Comparison of ENCODE assay signal across 9 cellular contexts in the genomic region with DNA sequence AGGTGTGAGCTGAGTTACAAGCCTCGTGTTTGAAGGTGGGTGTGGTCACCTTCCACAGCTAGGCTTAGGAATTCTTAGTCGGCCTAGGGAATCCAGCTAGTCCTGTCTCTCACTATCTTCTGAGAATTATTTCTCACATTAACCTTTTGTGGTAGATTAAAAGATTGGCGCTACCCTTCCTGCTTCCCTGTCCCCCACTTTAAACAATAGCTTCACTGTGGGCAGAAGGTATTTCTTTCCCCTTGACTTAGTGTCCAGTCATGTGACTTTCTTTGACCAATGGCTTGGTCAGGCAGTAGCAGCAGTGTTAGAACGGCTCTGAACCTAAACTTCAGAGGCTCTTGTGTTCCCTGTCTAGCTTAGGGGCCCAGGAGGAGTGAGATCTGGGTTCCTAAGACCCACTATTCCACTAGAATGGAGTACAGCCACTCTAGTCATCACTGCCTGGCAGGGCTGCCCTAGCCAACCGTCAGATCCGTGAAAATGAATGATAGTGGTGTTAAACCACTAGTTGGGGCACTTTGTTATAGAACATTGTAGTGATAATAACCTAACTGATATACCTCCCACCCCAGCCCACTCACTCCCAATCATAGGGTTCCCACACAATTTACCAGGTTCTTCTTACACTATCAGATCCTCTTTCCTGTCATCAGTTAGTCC. TPM values are rescaled to one million over a fixed set of nuclear protein-coding genes. Genes with fewer than 3 reads are reported as not detected.
A peak's percentile ranks its signal among the peaks of the same experiment; 100 is the strongest.
DNase-seq lines count a peak whose midpoint lies in the region; ATAC-seq lines count a peak whose summit lies in the region.
"Had no signal": no experiment of that assay in that cellular context is flagged by ENCODE, and none has a peak within 500 bp of the region (broad histone marks: within the 10 kb centered on the region; RNA-seq: fewer than 3 reads in every experiment).

No MANE protein-coding gene starts in this region.

- H3K4me3 ChIP-seq in CD8-positive, alpha-beta memory T cell (ENCODE audit: low read length) = no peak overlapping the region

- POLR2A ChIA-PET in activated naive CD8-positive, alpha-beta T cell treated with anti-CD3 and anti-CD28 coated beads, Interleukin-2, amount 10 ng/mL, durations not matched to agents 7 days and 5 days (lab: Charles Lee) = interaction anchor here (0.6 to 2.3 kb wide), 6 partner anchors 14 to 534 kb away, joined by 3 to 11 read pairs (median 4); partner anchors contain the start of gene SLC35D1
- POLR2A ChIA-PET in CD8-positive, alpha-beta memory T cell (lab: Charles Lee) = interaction anchor here (0.9 to 1.5 kb wide), 2 partner anchors 22 to 384 kb away, joined by 4 to 6 read pairs; no protein-coding TSS in a partner anchor

- no peaks in the 10 kb centered on the region for H3K9me3 ChIP-seq in CD8-positive, alpha-beta memory T cell (ENCODE audit: low read length)

- intact Hi-C loops in sciatic nerve (cut with DNase I) = no loop called here

- CTCF ChIA-PET in CD8-positive, alpha-beta memory T cell (lab: Charles Lee) = interaction anchor here (0.5 to 3.8 kb wide), 19 partner anchors 19 to 390 kb away, joined by 3 to 36 read pairs (median 5); partner anchors contain the start of genes IL23R and SLC35D1

- H3K27ac ChIP-seq in CD8-positive, alpha-beta memory T cell (ENCODE audit: low read depth, low read length) = no peak overlapping the region

- ATAC-seq in HG03103 (IDR thresholded peaks at IDR 0.05; ENCODE audit: low read depth, unreplicated experiment) (peak; percentile 23), sciatic nerve (peak; percentile 26), GM21737 (IDR thresholded peaks at IDR 0.05; ENCODE audit: unreplicated experiment) (no peak)
- peak; percentile 32 for ATAC-seq in activated naive CD8-positive, alpha-beta T cell treated with anti-CD3 and anti-CD28 coated beads, Interleukin-2, amount 10 ng/mL, durations not matched to agents 7 days and 5 days (ENCODE audit: low read depth)

- peaks cover 23% of the 10 kb centered on the region for H3K4me1 ChIP-seq in CD8-positive, alpha-beta memory T cell (ENCODE audit: insufficient read depth, low read length)

- peak overlapping the region; percentile 32 for H3K27ac Mint-ChIP-seq in activated naive CD8-positive, alpha-beta T cell treated with anti-CD3 and anti-CD28 coated beads, Interleukin-2, amount 10 ng/mL, durations not matched to agents 7 days and 5 days
- H3K27ac Mint-ChIP-seq in CD8-positive, alpha-beta memory T cell = peak overlapping the region in 4 of 8 donors; percentile 53 to 83 (median 58)

- no peaks in the 10 kb centered on the region for H3K27me3 ChIP-seq in CD8-positive, alpha-beta memory T cell (ENCODE audit: insufficient read depth, low read length, poor library complexity, severe bottlenecking)

- no peaks in the 10 kb centered on the region for H3K36me3 ChIP-seq in CD8-positive, alpha-beta memory T cell (ENCODE audit: insufficient read depth, low read length)

- peaks cover 20% of the 10 kb centered on the region for H3K27me3 Mint-ChIP-seq in activated naive CD8-positive, alpha-beta T cell treated with anti-CD3 and anti-CD28 coated beads, Interleukin-2, amount 10 ng/mL, durations not matched to agents 7 days and 5 days
- H3K27me3 Mint-ChIP-seq in CD8-positive, alpha-beta memory T cell = peaks cover 5 to 31% of the 10 kb centered on the region in 2 donors

- no peaks in the 10 kb centered on the region for H3K9me3 Mint-ChIP-seq in activated naive CD8-positive, alpha-beta T cell treated with anti-CD3 and anti-CD28 coated beads, Interleukin-2, amount 10 ng/mL, durations not matched to agents 7 days and 5 days
- peaks cover 0 to 1% (median 0%) of the 10 kb centered on the region in 5 donors for H3K9me3 Mint-ChIP-seq in CD8-positive, alpha-beta memory T cell

- DNase-seq in NCI-H2227 (lab: John Stamatoyannopoulos, UW; ENCODE audit: unreplicated experiment) (peak; percentile 5), NCI-H2227 treated with DMSO at 0.1 percent for 48 hours (lab: John Stamatoyannopoulos, UW) (no peak), sciatic nerve (ENCODE audit: low spot score) (no peak)
- DNase-seq in activated naive CD8-positive, alpha-beta T cell treated with anti-CD3 and anti-CD28 coated beads, Interleukin-2, amount 10 ng/mL, durations not matched to agents 7 days and 5 days = no peak
- DNase-seq in CD8-positive, alpha-beta memory T cell = no peak
- DNase-seq in stimulated activated naive CD4-positive, alpha-beta T cell (lab: John Stamatoyannopoulos, UW) = no peak

- H3K4me1 Mint-ChIP-seq in activated naive CD8-positive, alpha-beta T cell treated with anti-CD3 and anti-CD28 coated beads, Interleukin-2, amount 10 ng/mL, durations not matched to agents 7 days and 5 days = peaks cover 40% of the 10 kb centered on the region
- H3K4me1 Mint-ChIP-seq in CD8-positive, alpha-beta memory T cell = peaks cover 26 to 42% (median 29%) of the 10 kb centered on the region in 3 donors

- H3K36me3 Mint-ChIP-seq in activated naive CD8-positive, alpha-beta T cell treated with anti-CD3 and anti-CD28 coated beads, Interleukin-2, amount 10 ng/mL, durations not matched to agents 7 days and 5 days = peaks cover 2% of the 10 kb centered on the region
- H3K36me3 Mint-ChIP-seq in CD8-positive, alpha-beta memory T cell = no peaks in the 10 kb centered on the region

- no peak overlapping the region for H3K4me3 Mint-ChIP-seq in activated naive CD8-positive, alpha-beta T cell treated with anti-CD3 and anti-CD28 coated beads, Interleukin-2, amount 10 ng/mL, durations not matched to agents 7 days and 5 days
- H3K4me3 Mint-ChIP-seq in CD8-positive, alpha-beta memory T cell = no peak overlapping the region

RNA-seq across cellular contexts. Expression of gene C1orf141, which starts 13.9 kb away (rescaled TPM):
- total RNA-seq in activated naive CD8-positive, alpha-beta T cell treated with anti-CD3 and anti-CD28 coated beads, Interleukin-2, amount 10 ng/mL, durations not matched to agents 7 days and 5 days = not detected
- not detected for total RNA-seq in sciatic nerve
- not detected for total RNA-seq in CD8-positive, alpha-beta memory T cell
- polyA plus RNA-seq in CD8-positive, alpha-beta memory T cell = not detected
- total RNA-seq: kidney epithelial cell had no signal

RNA-seq across cellular contexts. Expression of gene IL23R, which starts 17.6 kb away (rescaled TPM):
- total RNA-seq in activated naive CD8-positive, alpha-beta T cell treated with anti-CD3 and anti-CD28 coated beads, Interleukin-2, amount 10 ng/mL, durations not matched to agents 7 days and 5 days = under 1 TPM in 1 of 2 experiments, not detected in 1; 0.19 TPM
- not detected for total RNA-seq in sciatic nerve
- total RNA-seq in CD8-positive, alpha-beta memory T cell = 1 to 10 TPM; 1.6 to 1.7 TPM
- polyA plus RNA-seq in CD8-positive, alpha-beta memory T cell = 9.2 TPM
- total RNA-seq: kidney epithelial cell had no signal
